In genomic region chr12:3092770-3093169, GRCh38 we compare ENCODE assay signal across 21 cellular contexts. TPM values are rescaled to one million over a fixed set of nuclear protein-coding genes. Genes with fewer than 3 reads are reported as not detected.
"Had no signal": no experiment of that assay in that cellular context is flagged by ENCODE, and none has a peak within 500 bp of the region (broad histone marks: within the 10 kb centered on the region; RNA-seq: fewer than 3 reads in every experiment).

No MANE protein-coding gene starts in this region.

- H3K4me3 Mint-ChIP-seq: activated CD4-positive, alpha-beta memory T cell treated with anti-CD3 and anti-CD28 coated beads for 36 hours; activated naive CD4-positive, alpha-beta T cell treated with anti-CD3 and anti-CD28 coated beads, Interleukin-2, amount 10 ng/mL, durations not matched to agents 7 days and 5 days; dendritic cell treated with granulocyte-macrophage colony-stimulating factor and Interleukin-4, amounts not matched to agents 40 ng/mL and 50 ng/mL, for 4 days; immature natural killer cell; neural crest cell; stimulated activated memory B cell treated with anti-CD40 and anti-IgM and Interleukin-4, amounts not matched to agents 10 μg/mL and 1 μg/mL and 100 μg/mL, for 72 hours had no signal

- FAIRE-seq: endometrium, small intestine had no signal

- H3K4me1 Mint-ChIP-seq: activated naive CD4-positive, alpha-beta T cell treated with anti-CD3 and anti-CD28 coated beads, Interleukin-2, amount 10 ng/mL, durations not matched to agents 7 days and 5 days; immature natural killer cell had no signal

- H3K9me3 ChIP-seq: left lung, upper lobe of left lung had no signal

- H3K27ac Mint-ChIP-seq: activated CD4-positive, alpha-beta memory T cell treated with anti-CD3 and anti-CD28 coated beads for 36 hours; activated naive CD4-positive, alpha-beta T cell treated with anti-CD3 and anti-CD28 coated beads, Interleukin-2, amount 10 ng/mL, durations not matched to agents 7 days and 5 days; dendritic cell treated with granulocyte-macrophage colony-stimulating factor and Interleukin-4, amounts not matched to agents 40 ng/mL and 50 ng/mL, for 4 days; immature natural killer cell; stimulated activated memory B cell treated with anti-CD40 and anti-IgM and Interleukin-4, amounts not matched to agents 10 μg/mL and 1 μg/mL and 100 μg/mL, for 72 hours had no signal

- H3K4me3 ChIP-seq: cardiac muscle cell, hepatocyte, left lung, upper lobe of left lung had no signal

- H3K27ac ChIP-seq: cardiac muscle cell, hepatocyte had no signal

- H3K27me3 ChIP-seq: cardiac muscle cell, hepatocyte, left lung, upper lobe of left lung had no signal

- H2AFZ ChIP-seq: hepatocyte had no signal

- H3K36me3 Mint-ChIP-seq: activated CD4-positive, alpha-beta memory T cell treated with anti-CD3 and anti-CD28 coated beads for 36 hours; activated naive CD4-positive, alpha-beta T cell treated with anti-CD3 and anti-CD28 coated beads, Interleukin-2, amount 10 ng/mL, durations not matched to agents 7 days and 5 days; immature natural killer cell; stimulated activated memory B cell treated with anti-CD40 and anti-IgM and Interleukin-4, amounts not matched to agents 10 μg/mL and 1 μg/mL and 100 μg/mL, for 72 hours had no signal

- DNase-seq: activated CD4-positive, alpha-beta memory T cell treated with anti-CD3 and anti-CD28 coated beads for 36 hours; activated CD4-positive, alpha-beta T cell treated with anti-CD3 and anti-CD28 coated beads for 48 hours; activated effector memory CD4-positive, alpha-beta T cell treated with Interleukin-2 at 50 U/mL for 16 hours; activated naive CD4-positive, alpha-beta T cell treated with anti-CD3 and anti-CD28 coated beads, Interleukin-2, amount 10 ng/mL, durations not matched to agents 7 days and 5 days; activated T-cell treated with anti-CD3 and anti-CD28 coated beads, Interleukin-2, amount 50 U/mL, for 48 hours; amygdala; effector CD4-positive, alpha-beta T cell; foreskin fibroblast; immature natural killer cell; left lung; small intestine; stimulated activated CD4-positive, alpha-beta T cell treated with anti-CD3 and anti-CD28 coated beads, Interleukin-2, amount 100 ng/mL, for 24 hours; upper lobe of left lung had no signal

- ATAC-seq: SK-N-SH treated with all-trans-retinoic acid at 6 μM for 48 hours; stimulated activated memory B cell treated with anti-CD40 and anti-IgM and Interleukin-4, amounts not matched to agents 10 μg/mL and 1 μg/mL and 100 μg/mL, for 72 hours had no signal

- H3K4me2 ChIP-seq: hepatocyte had no signal

- H3K9me3 Mint-ChIP-seq: dendritic cell treated with granulocyte-macrophage colony-stimulating factor and Interleukin-4, amounts not matched to agents 40 ng/mL and 50 ng/mL, for 4 days; stimulated activated memory B cell treated with anti-CD40 and anti-IgM and Interleukin-4, amounts not matched to agents 10 μg/mL and 1 μg/mL and 100 μg/mL, for 72 hours had no signal

- H3K36me3 ChIP-seq: cardiac muscle cell, left lung had no signal

- H3K27me3 Mint-ChIP-seq: activated CD4-positive, alpha-beta memory T cell treated with anti-CD3 and anti-CD28 coated beads for 36 hours; stimulated activated memory B cell treated with anti-CD40 and anti-IgM and Interleukin-4, amounts not matched to agents 10 μg/mL and 1 μg/mL and 100 μg/mL, for 72 hours had no signal

RNA-seq across cellular contexts. Expression of gene TSPAN9, which starts 15.6 kb away (rescaled TPM):
- total RNA-seq: T-helper 2 cell treated with Interferon-gamma antibody and Interleukin-4, amounts not matched to agents 100 ng/mL and 5 ng/mL, for 36 hours had no signal
